In genomic region chr2:241743620-241744019, GRCh38 we compare ENCODE assay signal across 1 cellular context.
TF ChIP-seq lines count a peak whose summit lies in the region.

No MANE protein-coding gene starts in this region.

TF ChIP-seq in HepG2, 621 proteins besides CTCF, POLR2A, EP300 and RAD21:
- no peak for TF ChIP-seq ZNF629 (CRISPR knock-in tag; conservative IDR thresholded peaks at IDR 0.05)
- TF ChIP-seq GMEB2 (CRISPR knock-in tag; IDR thresholded peaks at IDR 0.05; ENCODE audit: low read depth) = no peak
- no peak for TF ChIP-seq ZNF672 (CRISPR knock-in tag; IDR thresholded peaks at IDR 0.05)
- TF ChIP-seq, protein P1, sequence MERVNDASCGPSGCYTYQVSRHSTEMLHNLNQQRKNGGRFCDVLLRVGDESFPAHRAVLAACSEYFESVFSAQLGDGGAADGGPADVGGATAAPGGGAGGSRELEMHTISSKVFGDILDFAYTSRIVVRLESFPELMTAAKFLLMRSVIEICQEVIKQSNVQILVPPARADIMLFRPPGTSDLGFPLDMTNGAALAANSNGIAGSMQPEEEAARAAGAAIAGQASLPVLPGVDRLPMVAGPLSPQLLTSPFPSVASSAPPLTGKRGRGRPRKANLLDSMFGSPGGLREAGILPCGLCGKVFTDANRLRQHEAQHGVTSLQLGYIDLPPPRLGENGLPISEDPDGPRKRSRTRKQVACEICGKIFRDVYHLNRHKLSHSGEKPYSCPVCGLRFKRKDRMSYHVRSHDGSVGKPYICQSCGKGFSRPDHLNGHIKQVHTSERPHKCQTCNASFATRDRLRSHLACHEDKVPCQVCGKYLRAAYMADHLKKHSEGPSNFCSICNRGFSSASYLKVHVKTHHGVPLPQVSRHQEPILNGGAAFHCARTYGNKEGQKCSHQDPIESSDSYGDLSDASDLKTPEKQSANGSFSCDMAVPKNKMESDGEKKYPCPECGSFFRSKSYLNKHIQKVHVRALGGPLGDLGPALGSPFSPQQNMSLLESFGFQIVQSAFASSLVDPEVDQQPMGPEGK (CRISPR knock-in tag; IDR thresholded peaks at IDR 0.05) = no peak
- TF ChIP-seq ISL2 (CRISPR knock-in tag; IDR thresholded peaks at IDR 0.05) = no peak
- TF ChIP-seq ZFP36 (IDR thresholded peaks at IDR 0.05; ENCODE audit: borderline replicate concordance, low read depth, low read length, partially characterized antibody) = no peak
- TF ChIP-seq FOSL1 (CRISPR knock-in tag; IDR thresholded peaks at IDR 0.05; ENCODE audit: borderline replicate concordance) = no peak
TF ChIP-seq in HepG2: peak in this region for 0.
